In genomic region chr1:238439483-238439882, GRCh38 we compare ENCODE assay signal across 24 cellular contexts.
"Had no signal": no experiment of that assay in that cellular context is flagged by ENCODE, and none has a peak within 500 bp of the region (broad histone marks: within the 10 kb centered on the region; RNA-seq: fewer than 3 reads in every experiment).

No MANE protein-coding gene starts in this region.

- H3K27ac ChIP-seq: coronary artery, foreskin keratinocyte, hepatocyte, ovary, right lobe of liver, testis, tibial nerve, upper lobe of right lung, vagina had no signal

- H3K4me1 Mint-ChIP-seq: naive thymus-derived CD4-positive, alpha-beta T cell; stimulated activated memory B cell treated with anti-CD40 and anti-IgM and Interleukin-4, amounts not matched to agents 10 μg/mL and 1 μg/mL and 100 μg/mL, for 72 hours had no signal

- H3K27me3 ChIP-seq: foreskin keratinocyte, hepatocyte, ovary, right lobe of liver, testis, tibial nerve, upper lobe of right lung, vagina had no signal

- DNase-seq: effector CD4-positive, alpha-beta T cell; endodermal cell; erythroblast; foreskin keratinocyte; head of caudate nucleus; left colon; left ventricle myocardium superior; naive thymus-derived CD4-positive, alpha-beta T cell; nucleus accumbens; ovary; right lobe of liver; stimulated activated CD4-positive, alpha-beta T cell treated with anti-CD3 and anti-CD28 coated beads, Interleukin-15, amount 100 ng/mL, for 24 hours; stimulated activated CD4-positive, alpha-beta T cell treated with anti-CD3 and anti-CD28 coated beads, Interleukin-1b, Interleukin-23, amount 100 ng/mL, for 48 hours; stimulated activated CD4-positive, alpha-beta T cell treated with anti-CD3 and anti-CD28 coated beads, Interleukin-4, amount 100 ng/mL, for 24 hours; testis; upper lobe of right lung had no signal

- H3K4me1 ChIP-seq: foreskin keratinocyte, right lobe of liver, testis, tibial nerve, upper lobe of right lung, vagina had no signal

- H3K36me3 Mint-ChIP-seq: stimulated activated memory B cell treated with anti-CD40 and anti-IgM and Interleukin-4, amounts not matched to agents 10 μg/mL and 1 μg/mL and 100 μg/mL, for 72 hours had no signal

- H3K27ac Mint-ChIP-seq: endodermal cell; naive thymus-derived CD4-positive, alpha-beta T cell; stimulated activated memory B cell treated with anti-CD40 and anti-IgM and Interleukin-4, amounts not matched to agents 10 μg/mL and 1 μg/mL and 100 μg/mL, for 72 hours; stimulated activated naive CD8-positive, alpha-beta T cell treated with anti-CD3 and anti-CD28 coated beads, Interleukin-15, Interleukin-2, amounts not matched to agents 100 ng/mL and 50 ng/mL, for 24 hours had no signal

- FAIRE-seq: endothelial cell of umbilical vein had no signal

- H3K79me2 ChIP-seq: hepatocyte had no signal

- H3K4me3 Mint-ChIP-seq: endodermal cell; naive thymus-derived CD4-positive, alpha-beta T cell; stimulated activated memory B cell treated with anti-CD40 and anti-IgM and Interleukin-4, amounts not matched to agents 10 μg/mL and 1 μg/mL and 100 μg/mL, for 72 hours; stimulated activated naive CD8-positive, alpha-beta T cell treated with anti-CD3 and anti-CD28 coated beads, Interleukin-15, Interleukin-2, amounts not matched to agents 100 ng/mL and 50 ng/mL, for 24 hours had no signal

- H3K4me2 ChIP-seq: hepatocyte had no signal

- H3K27me3 Mint-ChIP-seq: naive thymus-derived CD4-positive, alpha-beta T cell; stimulated activated memory B cell treated with anti-CD40 and anti-IgM and Interleukin-4, amounts not matched to agents 10 μg/mL and 1 μg/mL and 100 μg/mL, for 72 hours; stimulated activated naive CD8-positive, alpha-beta T cell treated with anti-CD3 and anti-CD28 coated beads, Interleukin-15, Interleukin-2, amounts not matched to agents 100 ng/mL and 50 ng/mL, for 24 hours had no signal

- H3K36me3 ChIP-seq: ovary, right lobe of liver, tibial nerve, upper lobe of right lung, vagina had no signal

- H3K9me3 Mint-ChIP-seq: endodermal cell had no signal

- H3K4me3 ChIP-seq: coronary artery, hepatocyte, lung, ovary, right lobe of liver, testis, tibial nerve, upper lobe of right lung, vagina had no signal
